In the genomic region with DNA sequence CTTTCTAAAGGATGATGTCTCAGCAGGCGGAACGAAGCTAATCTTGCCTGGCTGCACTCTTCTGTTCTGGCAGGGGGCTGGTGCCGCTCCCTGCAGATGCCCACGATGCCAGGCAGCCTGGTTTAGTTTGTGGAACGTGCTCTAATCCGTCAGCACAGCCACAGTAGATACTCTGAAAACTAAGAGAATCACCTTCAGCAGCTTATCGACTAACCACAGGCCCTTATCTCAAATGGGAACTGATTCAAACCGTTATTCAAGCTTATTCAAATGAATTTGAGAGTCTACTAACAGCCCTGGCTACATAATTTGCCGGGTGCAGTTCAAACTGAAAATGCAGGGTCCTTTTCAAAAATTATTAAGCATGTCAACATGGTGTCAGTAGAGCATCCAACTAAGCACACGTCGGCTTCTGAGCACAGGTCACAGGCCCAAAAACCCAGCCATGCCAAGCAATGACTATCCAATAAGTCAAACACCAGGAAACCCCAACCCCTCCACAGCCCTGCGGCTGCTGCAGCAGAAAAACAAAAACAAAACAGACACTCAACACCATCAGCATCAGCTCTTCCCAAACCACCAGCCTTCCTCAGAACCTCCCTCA, we compare ENCODE assay signal across 8 cellular contexts.
A peak's percentile ranks its signal among the peaks of the same experiment; 100 is the strongest.
DNase-seq lines count a peak whose midpoint lies in the region; TF ChIP-seq lines count a peak whose summit lies in the region.

No MANE protein-coding gene starts in this region.

- H3K9ac ChIP-seq in SU-DHL-6 (ENCODE audit: low read length): no peak overlapping the region

- no peak overlapping the region for H3K27ac ChIP-seq in SU-DHL-6 (ENCODE audit: low read depth, low read length)

- no peaks in the 10 kb centered on the region for H3K9me2 ChIP-seq in SU-DHL-6 (replicated peaks; ENCODE audit: insufficient read depth, low read length)

- H4K20me1 ChIP-seq in SU-DHL-6 (ENCODE audit: low read depth, low read length): no peaks in the 10 kb centered on the region

- no peak overlapping the region for H3K4me2 ChIP-seq in SU-DHL-6 (ENCODE audit: low read depth, low read length, poor library complexity, severe bottlenecking)

- H2AFZ ChIP-seq in SU-DHL-6 (ENCODE audit: low read depth, low read length, severe bottlenecking) (peak overlapping the region; percentile 59), neuron (ENCODE audit: low read depth, low read length) (peak overlapping the region; percentile 100)

- H3K27me3 ChIP-seq in SU-DHL-6 (ENCODE audit: low read length) (no peaks in the 10 kb centered on the region), neuron (ENCODE audit: insufficient read depth, low read length) (peaks cover 6% of the 10 kb centered on the region)

- DNase-seq in activated T-cell treated with anti-CD3 and anti-CD28 coated beads for 1 hour (ENCODE audit: low read depth): peak; percentile 18
- DNase-seq in activated T-cell treated with anti-CD3 and anti-CD28 coated beads for 4 hours: no peak
- DNase-seq in effector CD4-positive, alpha-beta T cell: peak; percentile 19
- no peak for DNase-seq in glomerular visceral epithelial cell (ENCODE audit: extremely low spot score)
- DNase-seq in AG20443 (ENCODE audit: low spot score): no peak
- no peak for DNase-seq in DMS53 treated with DMSO at 0.1 percent for 48 hours (lab: John Stamatoyannopoulos, UW; ENCODE audit: unreplicated experiment)

- H3K4me3 ChIP-seq in SU-DHL-6 (ENCODE audit: insufficient read depth, low read length, poor library complexity, severe bottlenecking): no peak overlapping the region
- peak overlapping the region; percentile 56 for H3K4me3 ChIP-seq in neuron (ENCODE audit: low read length)

- no peaks in the 10 kb centered on the region for H3F3A ChIP-seq in SU-DHL-6 (ENCODE audit: insufficient read depth)

- H3K36me3 ChIP-seq in SU-DHL-6 (ENCODE audit: low read length) (no peaks in the 10 kb centered on the region), neuron (ENCODE audit: insufficient read depth, low read length) (no peaks in the 10 kb centered on the region)

- peaks cover 8% of the 10 kb centered on the region for H3K4me1 ChIP-seq in neuron (ENCODE audit: insufficient read depth, low read length)

- H3K79me2 ChIP-seq in SU-DHL-6 (ENCODE audit: insufficient read depth, low read length): no peaks in the 10 kb centered on the region

- no peak for TF ChIP-seq CTCF in SU-DHL-6 (IDR thresholded peaks at IDR 0.05; ENCODE audit: insufficient read depth, low read length, poor library complexity, severe bottlenecking)

- no peaks in the 10 kb centered on the region for H3K9me3 ChIP-seq in SU-DHL-6 (ENCODE audit: insufficient read depth, low read length)
- no peaks in the 10 kb centered on the region for H3K9me3 ChIP-seq in neuron (ENCODE audit: low read length)

Comparison
In these comparisons a context has a peak if more than half of its experiments do, and no peak if none do; other contexts are left out.
1. DNase-seq: peak in activated T-cell treated with anti-CD3 and anti-CD28 coated beads for 1 hour (single experiment) and effector CD4-positive, alpha-beta T cell (single experiment); none in activated T-cell treated with anti-CD3 and anti-CD28 coated beads for 4 hours (single experiment), glomerular visceral epithelial cell (single experiment), AG20443 (single experiment) and DMS53 treated with DMSO at 0.1 percent for 48 hours (single experiment).